In genomic region chr14:23078692-23079116, GRCh38 we compare ENCODE assay signal across 9 cellular contexts. TPM values are rescaled to one million over a fixed set of nuclear protein-coding genes. Genes with fewer than 3 reads are reported as not detected.
DNase-seq lines count a peak whose midpoint lies in the region; ATAC-seq and TF ChIP-seq lines count a peak whose summit lies in the region.
"Had no signal": no experiment of that assay in that cellular context is flagged by ENCODE, and none has a peak within 500 bp of the region (broad histone marks: within the 10 kb centered on the region; RNA-seq: fewer than 3 reads in every experiment).

No MANE protein-coding gene starts in this region.

- DNase-seq in BJ (ENCODE audit: low read depth) (peak; percentile 91), Peyer's patch (peak in 1 of 3 donors; percentile 88), fibroblast of the conjunctiva (ENCODE audit: low read depth) (peak; percentile 94), osteoblast (ENCODE audit: insufficient read length, low spot score, missing footprints) (peak; percentile 85), RPMI8226 (no peak), NCI-H446 treated with DMSO at 0.1 percent for 48 hours (lab: John Stamatoyannopoulos, UW) (no peak)
- DNase-seq in activated CD4-positive, CD25-positive, alpha-beta regulatory T cell treated with anti-CD3 and anti-CD28 coated beads, Interleukin-2, amount 50 U/mL, for 72 hours: no peak

- peak overlapping the region in 3 of 4 donors; percentile 35 to 72 (median 66) for H3K27ac ChIP-seq in Peyer's patch
- H3K27ac ChIP-seq in osteoblast (ENCODE audit: low read depth, low read length): peak overlapping the region; percentile 90

- peak overlapping the region; percentile 63 for H3K4me2 ChIP-seq in osteoblast (ENCODE audit: insufficient read depth, low read length)

- H3K9me3 ChIP-seq in Peyer's patch (no peaks in the 10 kb centered on the region), osteoblast (ENCODE audit: low read depth, low read length) (no peaks in the 10 kb centered on the region)

- no peak for ATAC-seq in GM18498 (IDR thresholded peaks at IDR 0.05; ENCODE audit: unreplicated experiment)

- H3K4me3 ChIP-seq in BJ (ENCODE audit: low read depth, low read length): no peak overlapping the region
- H3K4me3 ChIP-seq in Peyer's patch: no peak overlapping the region
- H3K4me3 ChIP-seq in osteoblast (ENCODE audit: insufficient read depth, low read length): peak overlapping the region; percentile 5

- H3K4me1 ChIP-seq in Peyer's patch (peaks cover 0 to 26% (median 0%) of the 10 kb centered on the region in 4 donors), osteoblast (ENCODE audit: insufficient read depth, low read length) (peaks cover 47% of the 10 kb centered on the region)

- TF ChIP-seq CTCF in BJ (IDR thresholded peaks at IDR 0.05; ENCODE audit: insufficient read depth, low read depth, low read length) (no peak), Peyer's patch (IDR thresholded peaks at IDR 0.05) (peak in 1 of 6 experiments; percentile 16), osteoblast (IDR thresholded peaks at IDR 0.05; ENCODE audit: extremely low read depth, low read depth, low read length) (peak; percentile 16)

- peak in 1 of 2 donors; percentile 28 for TF ChIP-seq POLR2A in Peyer's patch (IDR thresholded peaks at IDR 0.05)

- H2AFZ ChIP-seq in osteoblast (ENCODE audit: low read length): no peak overlapping the region

- POLR2A ChIA-PET in BJ (lab: Charles Lee): interaction anchor here (0.7 to 2.0 kb wide), 3 partner anchors 10 to 16 kb away, joined by 3 to 10 read pairs (median 7); partner anchors contain the start of genes ACIN1 and C14orf119

- H3K27me3 ChIP-seq in BJ (ENCODE audit: control insufficient read depth, insufficient read depth, low read length) (no peaks in the 10 kb centered on the region), Peyer's patch (no peaks in the 10 kb centered on the region), osteoblast (ENCODE audit: insufficient read depth, low read length) (no peaks in the 10 kb centered on the region)

- peaks cover 42% of the 10 kb centered on the region for H3K79me2 ChIP-seq in osteoblast (ENCODE audit: insufficient read depth, low read length)

- H3K36me3 ChIP-seq in BJ (ENCODE audit: control insufficient read depth, insufficient read depth, low read length): peaks cover 25% of the 10 kb centered on the region
- H3K36me3 ChIP-seq in Peyer's patch: peaks cover 0 to 100% (median 3%) of the 10 kb centered on the region in 3 donors
- H3K36me3 ChIP-seq in osteoblast (ENCODE audit: insufficient read depth, low read length): peaks cover 78% of the 10 kb centered on the region

- H4K20me1 ChIP-seq in osteoblast (ENCODE audit: insufficient read depth, low read length): no peaks in the 10 kb centered on the region

- CTCF ChIA-PET in BJ (lab: Yijun Ruan, JAX): interaction anchor here (1.0 to 6.7 kb wide), 12 partner anchors 7 to 97 kb away, joined by 3 to 120 read pairs (median 21); partner anchors contain the start of genes ACIN1 and C14orf119

RNA-seq across cellular contexts. Expression of gene ACIN1, which starts 16.2 kb away (rescaled TPM):
- 120 and 123 TPM in 2 replicates for polyA plus RNA-seq in BJ (2011; rRNA removed)
- 74.7 and 90.4 TPM in 2 replicates for polyA minus RNA-seq in BJ (2011; rRNA and poly(A)+ RNA removed)
- total RNA-seq in Peyer's patch (100 to 1,000 TPM; 130 to 281 (median 238) TPM), osteoblast (90.5 and 103 TPM in 2 replicates)

RNA-seq across cellular contexts. Expression of gene C14orf119, which starts 16.6 kb away (rescaled TPM):
- 104 and 112 TPM in 2 replicates for polyA plus RNA-seq in BJ (2011; rRNA removed)
- 34.0 and 62.0 TPM in 2 replicates for polyA minus RNA-seq in BJ (2011; rRNA and poly(A)+ RNA removed)
- total RNA-seq in Peyer's patch (10 to 100 TPM in 3 of 4 donors, 1 to 10 TPM in 1; 5.0 to 30.3 (median 18.8) TPM), osteoblast (41.5 and 43.1 TPM in 2 replicates)

RNA-seq across cellular contexts. Expression of gene CDH24, which starts 21.4 kb away (rescaled TPM):
- 9.0 and 14.8 TPM in 2 replicates for polyA plus RNA-seq in BJ (2011; rRNA removed)
- polyA minus RNA-seq in BJ (2011; rRNA and poly(A)+ RNA removed): 6.2 and 14.3 TPM in 2 replicates
- 10 to 100 TPM in 1 of 4 donors, 1 to 10 TPM in 3; 1.1 to 12.4 (median 5.5) TPM for total RNA-seq in Peyer's patch
- 3.3 and 3.5 TPM in 2 replicates for total RNA-seq in osteoblast

RNA-seq across cellular contexts. Expression of gene CIROP, which starts 26.1 kb away (rescaled TPM):
- 0.05 and 0.07 TPM in 2 replicates for polyA plus RNA-seq in BJ (2011; rRNA removed)
- polyA minus RNA-seq in BJ (2011; rRNA and poly(A)+ RNA removed): not detected in 2 replicates
- not detected for total RNA-seq in Peyer's patch
- under 0.01 TPM in 1 of 2 replicates, not detected in the other for total RNA-seq in osteoblast
- total RNA-seq: mononuclear cell had no signal

RNA-seq across cellular contexts. Expression of gene PSMB11, which starts 36.7 kb away (rescaled TPM):
- not detected in 2 replicates for polyA plus RNA-seq in BJ (2011; rRNA removed)
- 0.10 and 0.14 TPM in 2 replicates for polyA minus RNA-seq in BJ (2011; rRNA and poly(A)+ RNA removed)
- not detected for total RNA-seq in Peyer's patch
- not detected in 2 replicates for total RNA-seq in osteoblast
- total RNA-seq: mononuclear cell had no signal

Comparison
In these comparisons a context has a peak if more than half of its experiments do, and no peak if none do; other contexts are left out.
1. DNase-seq: peak in BJ (single experiment), fibroblast of the conjunctiva (single experiment) and osteoblast (single experiment); none in RPMI8226 (single experiment), activated CD4-positive, CD25-positive, alpha-beta regulatory T cell treated with anti-CD3 and anti-CD28 coated beads, Interleukin-2, amount 50 U/mL, for 72 hours (single experiment) and NCI-H446 treated with DMSO at 0.1 percent for 48 hours (single experiment).